4 cellular contexts compared by ENCODE assay signal in the genomic region with DNA sequence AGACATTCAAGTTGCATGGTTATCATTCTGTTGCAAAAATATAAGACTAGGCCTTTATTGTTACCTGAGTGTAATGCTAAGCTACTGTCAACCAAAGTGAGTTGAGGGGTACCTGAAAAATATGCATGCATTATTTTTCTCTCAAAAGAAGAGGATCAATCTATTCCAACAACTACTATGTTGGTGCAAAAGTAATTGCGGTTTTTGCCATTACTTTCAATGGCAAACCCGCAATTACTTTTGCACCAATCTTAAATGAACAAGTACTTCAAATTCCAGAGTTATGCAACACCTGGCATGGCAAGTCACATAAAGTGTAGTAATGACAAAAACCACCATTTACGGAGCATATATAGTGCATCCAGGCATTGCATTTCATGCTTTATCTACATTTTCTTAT.
TF ChIP-seq lines count a peak whose summit lies in the region.

No MANE protein-coding gene starts in this region.

TF ChIP-seq in HepG2, 621 proteins besides CTCF, POLR2A, EP300 and RAD21 (continues in another document):
- TF ChIP-seq, protein P1, sequence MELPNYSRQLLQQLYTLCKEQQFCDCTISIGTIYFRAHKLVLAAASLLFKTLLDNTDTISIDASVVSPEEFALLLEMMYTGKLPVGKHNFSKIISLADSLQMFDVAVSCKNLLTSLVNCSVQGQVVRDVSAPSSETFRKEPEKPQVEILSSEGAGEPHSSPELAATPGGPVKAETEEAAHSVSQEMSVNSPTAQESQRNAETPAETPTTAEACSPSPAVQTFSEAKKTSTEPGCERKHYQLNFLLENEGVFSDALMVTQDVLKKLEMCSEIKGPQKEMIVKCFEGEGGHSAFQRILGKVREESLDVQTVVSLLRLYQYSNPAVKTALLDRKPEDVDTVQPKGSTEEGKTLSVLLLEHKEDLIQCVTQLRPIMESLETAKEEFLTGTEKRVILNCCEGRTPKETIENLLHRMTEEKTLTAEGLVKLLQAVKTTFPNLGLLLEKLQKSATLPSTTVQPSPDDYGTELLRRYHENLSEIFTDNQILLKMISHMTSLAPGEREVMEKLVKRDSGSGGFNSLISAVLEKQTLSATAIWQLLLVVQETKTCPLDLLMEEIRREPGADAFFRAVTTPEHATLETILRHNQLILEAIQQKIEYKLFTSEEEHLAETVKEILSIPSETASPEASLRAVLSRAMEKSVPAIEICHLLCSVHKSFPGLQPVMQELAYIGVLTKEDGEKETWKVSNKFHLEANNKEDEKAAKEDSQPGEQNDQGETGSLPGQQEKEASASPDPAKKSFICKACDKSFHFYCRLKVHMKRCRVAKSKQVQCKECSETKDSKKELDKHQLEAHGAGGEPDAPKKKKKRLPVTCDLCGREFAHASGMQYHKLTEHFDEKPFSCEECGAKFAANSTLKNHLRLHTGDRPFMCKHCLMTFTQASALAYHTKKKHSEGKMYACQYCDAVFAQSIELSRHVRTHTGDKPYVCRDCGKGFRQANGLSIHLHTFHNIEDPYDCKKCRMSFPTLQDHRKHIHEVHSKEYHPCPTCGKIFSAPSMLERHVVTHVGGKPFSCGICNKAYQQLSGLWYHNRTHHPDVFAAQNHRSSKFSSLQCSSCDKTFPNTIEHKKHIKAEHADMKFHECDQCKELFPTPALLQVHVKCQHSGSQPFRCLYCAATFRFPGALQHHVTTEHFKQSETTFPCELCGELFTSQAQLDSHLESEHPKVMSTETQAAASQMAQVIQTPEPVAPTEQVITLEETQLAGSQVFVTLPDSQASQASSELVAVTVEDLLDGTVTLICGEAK (IDR thresholded peaks at IDR 0.05): peak; percentile 93
- TF ChIP-seq, protein P1 (CRISPR knock-in tag; IDR thresholded peaks at IDR 0.05): no peak

TF ChIP-seq in HEK293T, 16 proteins besides CTCF, POLR2A, EP300 and RAD21:
- TF ChIP-seq TARDBP (IDR thresholded peaks at IDR 0.05): no peak
- peak; percentile 48; the same call in 1 of the 2 replicates for TF ChIP-seq ELF4 (IDR thresholded peaks at IDR 0.05)

TF ChIP-seq in GM12878, 131 proteins besides CTCF, POLR2A, EP300 and RAD21:
- TF ChIP-seq, protein P1 (IDR thresholded peaks at IDR 0.05; ENCODE audit: borderline replicate concordance): peak; percentile 66; the same call in 1 of the 2 replicates
- TF ChIP-seq, protein P2, sequence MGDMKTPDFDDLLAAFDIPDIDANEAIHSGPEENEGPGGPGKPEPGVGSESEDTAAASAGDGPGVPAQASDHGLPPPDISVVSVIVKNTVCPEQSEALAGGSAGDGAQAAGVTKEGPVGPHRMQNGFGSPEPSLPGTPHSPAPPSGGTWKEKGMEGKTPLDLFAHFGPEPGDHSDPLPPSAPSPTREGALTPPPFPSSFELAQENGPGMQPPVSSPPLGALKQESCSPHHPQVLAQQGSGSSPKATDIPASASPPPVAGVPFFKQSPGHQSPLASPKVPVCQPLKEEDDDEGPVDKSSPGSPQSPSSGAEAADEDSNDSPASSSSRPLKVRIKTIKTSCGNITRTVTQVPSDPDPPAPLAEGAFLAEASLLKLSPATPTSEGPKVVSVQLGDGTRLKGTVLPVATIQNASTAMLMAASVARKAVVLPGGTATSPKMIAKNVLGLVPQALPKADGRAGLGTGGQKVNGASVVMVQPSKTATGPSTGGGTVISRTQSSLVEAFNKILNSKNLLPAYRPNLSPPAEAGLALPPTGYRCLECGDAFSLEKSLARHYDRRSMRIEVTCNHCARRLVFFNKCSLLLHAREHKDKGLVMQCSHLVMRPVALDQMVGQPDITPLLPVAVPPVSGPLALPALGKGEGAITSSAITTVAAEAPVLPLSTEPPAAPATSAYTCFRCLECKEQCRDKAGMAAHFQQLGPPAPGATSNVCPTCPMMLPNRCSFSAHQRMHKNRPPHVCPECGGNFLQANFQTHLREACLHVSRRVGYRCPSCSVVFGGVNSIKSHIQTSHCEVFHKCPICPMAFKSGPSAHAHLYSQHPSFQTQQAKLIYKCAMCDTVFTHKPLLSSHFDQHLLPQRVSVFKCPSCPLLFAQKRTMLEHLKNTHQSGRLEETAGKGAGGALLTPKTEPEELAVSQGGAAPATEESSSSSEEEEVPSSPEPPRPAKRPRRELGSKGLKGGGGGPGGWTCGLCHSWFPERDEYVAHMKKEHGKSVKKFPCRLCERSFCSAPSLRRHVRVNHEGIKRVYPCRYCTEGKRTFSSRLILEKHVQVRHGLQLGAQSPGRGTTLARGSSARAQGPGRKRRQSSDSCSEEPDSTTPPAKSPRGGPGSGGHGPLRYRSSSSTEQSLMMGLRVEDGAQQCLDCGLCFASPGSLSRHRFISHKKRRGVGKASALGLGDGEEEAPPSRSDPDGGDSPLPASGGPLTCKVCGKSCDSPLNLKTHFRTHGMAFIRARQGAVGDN (IDR thresholded peaks at IDR 0.05): no peak
- TF ChIP-seq, protein P3, sequence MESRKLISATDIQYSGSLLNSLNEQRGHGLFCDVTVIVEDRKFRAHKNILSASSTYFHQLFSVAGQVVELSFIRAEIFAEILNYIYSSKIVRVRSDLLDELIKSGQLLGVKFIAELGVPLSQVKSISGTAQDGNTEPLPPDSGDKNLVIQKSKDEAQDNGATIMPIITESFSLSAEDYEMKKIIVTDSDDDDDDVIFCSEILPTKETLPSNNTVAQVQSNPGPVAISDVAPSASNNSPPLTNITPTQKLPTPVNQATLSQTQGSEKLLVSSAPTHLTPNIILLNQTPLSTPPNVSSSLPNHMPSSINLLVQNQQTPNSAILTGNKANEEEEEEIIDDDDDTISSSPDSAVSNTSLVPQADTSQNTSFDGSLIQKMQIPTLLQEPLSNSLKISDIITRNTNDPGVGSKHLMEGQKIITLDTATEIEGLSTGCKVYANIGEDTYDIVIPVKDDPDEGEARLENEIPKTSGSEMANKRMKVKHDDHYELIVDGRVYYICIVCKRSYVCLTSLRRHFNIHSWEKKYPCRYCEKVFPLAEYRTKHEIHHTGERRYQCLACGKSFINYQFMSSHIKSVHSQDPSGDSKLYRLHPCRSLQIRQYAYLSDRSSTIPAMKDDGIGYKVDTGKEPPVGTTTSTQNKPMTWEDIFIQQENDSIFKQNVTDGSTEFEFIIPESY (IDR thresholded peaks at IDR 0.05): no peak

TF ChIP-seq in K562, 482 proteins besides CTCF, POLR2A, EP300 and RAD21:
- TF ChIP-seq, protein P1 (IDR thresholded peaks at IDR 0.05): peak; percentile 77
- TF ChIP-seq, protein P1 (CRISPR knock-in tag; IDR thresholded peaks at IDR 0.05): no peak
- TF ChIP-seq KDM2B (CRISPR knock-in tag; IDR thresholded peaks at IDR 0.05): no peak
